Comparison of ENCODE assay signal across 21 cellular contexts in the genomic region with DNA sequence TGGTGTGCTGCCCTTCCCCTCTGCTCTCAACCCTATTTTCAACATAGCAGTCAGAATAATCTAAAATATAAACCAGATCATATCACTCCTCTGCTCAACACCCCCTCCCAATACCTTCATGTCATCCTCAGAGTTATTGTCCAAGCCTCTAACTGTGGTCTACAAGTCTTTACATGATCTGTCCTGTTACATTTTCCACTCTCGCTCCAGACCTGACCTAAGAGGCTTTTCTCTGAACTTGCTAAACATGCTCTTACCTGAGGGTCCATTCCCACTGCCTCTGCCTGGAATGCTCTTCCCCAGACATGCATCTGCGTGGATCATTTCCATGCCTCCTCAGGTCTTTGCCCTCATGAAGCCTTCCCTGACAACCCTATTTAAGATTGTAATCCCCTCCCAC. TPM values are rescaled to one million over a fixed set of nuclear protein-coding genes. Genes with fewer than 3 reads are reported as not detected.
DNase-seq lines count a peak whose midpoint lies in the region; ATAC-seq and TF ChIP-seq lines count a peak whose summit lies in the region.
"Had no signal": no experiment of that assay in that cellular context is flagged by ENCODE, and none has a peak within 500 bp of the region (broad histone marks: within the 10 kb centered on the region; RNA-seq: fewer than 3 reads in every experiment).

No MANE protein-coding gene starts in this region.

- H3K4me2 ChIP-seq in osteoblast (ENCODE audit: insufficient read depth, low read length): no peak overlapping the region

- no peak overlapping the region for H2AFZ ChIP-seq in osteoblast (ENCODE audit: low read length)

- H3K27ac ChIP-seq in cardiac muscle cell (peak overlapping the region; percentile 77), foreskin keratinocyte (no peak overlapping the region), osteoblast (ENCODE audit: low read depth, low read length) (no peak overlapping the region), tibial nerve (peak overlapping the region in 1 of 4 donors; percentile 37)
- H3K27ac ChIP-seq: C4-2B, epithelial cell of prostate, left lung, thoracic aorta had no signal

- H3K9me3 ChIP-seq in cardiac muscle cell (ENCODE audit: low read depth) (no peaks in the 10 kb centered on the region), osteoblast (ENCODE audit: low read depth, low read length) (no peaks in the 10 kb centered on the region), tibial nerve (no peaks in the 10 kb centered on the region)
- H3K9me3 ChIP-seq: left lung, MG63, thoracic aorta had no signal

- H4K20me1 ChIP-seq in osteoblast (ENCODE audit: insufficient read depth, low read length): no peaks in the 10 kb centered on the region

- ATAC-seq in HG03432 (IDR thresholded peaks at IDR 0.05; ENCODE audit: unreplicated experiment) (peak; percentile 2), foreskin keratinocyte (peak; percentile 10), GM21390 (IDR thresholded peaks at IDR 0.05; ENCODE audit: unreplicated experiment) (no peak)

- no peaks in the 10 kb centered on the region for H3K79me2 ChIP-seq in osteoblast (ENCODE audit: insufficient read depth, low read length)

- no peak overlapping the region for H3K4me3 ChIP-seq in cardiac muscle cell
- H3K4me3 ChIP-seq in osteoblast (ENCODE audit: insufficient read depth, low read length): no peak overlapping the region
- no peak overlapping the region for H3K4me3 ChIP-seq in tibial nerve
- H3K4me3 ChIP-seq: left lung, MG63, thoracic aorta had no signal

- no peak for DNase-seq in cardiac muscle cell (ENCODE audit: low read depth in 1 of 2, low spot score in 1 of 2)
- no peak for DNase-seq in cardiac septum (ENCODE audit: low spot score)
- DNase-seq in foreskin keratinocyte: peak; percentile 35 to 61
- no peak for DNase-seq in osteoblast (ENCODE audit: insufficient read length, low spot score, missing footprints)
- DNase-seq in Ammon's horn (ENCODE audit: low spot score): no peak
- no peak for DNase-seq in tibial nerve (ENCODE audit: low spot score in 2 of 2)
- DNase-seq: activated CD4-positive, alpha-beta memory T cell treated with anti-CD3 and anti-CD28 coated beads, Interleukin-2, amount 10 ng/mL, durations not matched to agents 7 days and 5 days; activated T-cell treated with anti-CD3 and anti-CD28 coated beads, Interleukin-2, amount 50 U/mL, for 48 hours; dermis blood vessel endothelial cell; DMS153; left lung; MG63; NCI-H187 treated with DMSO at 0.1 percent for 48 hours; stimulated activated CD4-positive, alpha-beta T cell treated with anti-CD3 and anti-CD28 coated beads, Interleukin-2, amount 100 ng/mL, for 48 hours; T-helper 17 cell had no signal

- peaks cover 69% of the 10 kb centered on the region for H3K4me1 ChIP-seq in cardiac muscle cell (ENCODE audit: low read depth)
- no peaks in the 10 kb centered on the region for H3K4me1 ChIP-seq in foreskin keratinocyte
- peaks cover 17% of the 10 kb centered on the region for H3K4me1 ChIP-seq in osteoblast (ENCODE audit: insufficient read depth, low read length)
- peaks cover 0 to 11% (median 0%) of the 10 kb centered on the region in 4 donors for H3K4me1 ChIP-seq in tibial nerve

- TF ChIP-seq POLR2A in tibial nerve (IDR thresholded peaks at IDR 0.05): no peak

- TF ChIP-seq EP300 in tibial nerve (IDR thresholded peaks at IDR 0.05): no peak

- no peaks in the 10 kb centered on the region for H3K27me3 ChIP-seq in cardiac muscle cell
- H3K27me3 ChIP-seq in foreskin keratinocyte: no peaks in the 10 kb centered on the region
- no peaks in the 10 kb centered on the region for H3K27me3 ChIP-seq in osteoblast (ENCODE audit: insufficient read depth, low read length)
- no peaks in the 10 kb centered on the region for H3K27me3 ChIP-seq in tibial nerve
- H3K27me3 ChIP-seq: left lung, MG63 had no signal

- no peaks in the 10 kb centered on the region for H3K36me3 ChIP-seq in cardiac muscle cell
- no peaks in the 10 kb centered on the region for H3K36me3 ChIP-seq in osteoblast (ENCODE audit: insufficient read depth, low read length)
- H3K36me3 ChIP-seq in tibial nerve: peaks cover 0 to 25% (median 0%) of the 10 kb centered on the region in 3 donors
- H3K36me3 ChIP-seq: MG63 had no signal

- no peak for TF ChIP-seq CTCF in cardiac muscle cell (IDR thresholded peaks at IDR 0.05; ENCODE audit: low read depth, low read length)
- TF ChIP-seq CTCF in foreskin keratinocyte (conservative IDR thresholded peaks at IDR 0.05): no peak
- no peak for TF ChIP-seq CTCF in osteoblast (IDR thresholded peaks at IDR 0.05; ENCODE audit: extremely low read depth, low read depth, low read length)
- TF ChIP-seq CTCF in tibial nerve (IDR thresholded peaks at IDR 0.05): no peak

- 90 to 94% methylated on average over 2 of the region's 2 CpGs for WGBS in tibial nerve, 2 donors

- intact Hi-C loops in cardiac septum (cut with DNase I): no loop called here

RNA-seq across cellular contexts. Expression of a gene that starts 12.0 kb away (rescaled TPM):
- total RNA-seq in cardiac muscle cell (10.9 and 16.0 TPM in 2 replicates), cardiac septum (16.8 TPM), foreskin keratinocyte (0.21 and 0.44 TPM in 2 replicates), osteoblast (2.1 and 2.5 TPM in 2 replicates), tibial nerve (10 to 100 TPM in 1 of 4 donors, 1 to 10 TPM in 3; 2.4 to 11.1 (median 2.9) TPM)
- polyA plus RNA-seq in cardiac muscle cell (17.7 and 43.6 TPM in 2 replicates), foreskin keratinocyte (0.18 and 0.28 TPM in 2 replicates)
- total RNA-seq: A172 had no signal

RNA-seq across cellular contexts. Expression of a gene that starts 28.5 kb away (rescaled TPM):
- total RNA-seq in cardiac muscle cell: 61.7 and 78.0 TPM in 2 replicates
- 187 and 193 TPM in 2 replicates for polyA plus RNA-seq in cardiac muscle cell
- total RNA-seq in cardiac septum: 27.1 TPM
- 16.5 and 24.7 TPM in 2 replicates for total RNA-seq in foreskin keratinocyte
- polyA plus RNA-seq in foreskin keratinocyte: 13.7 and 18.0 TPM in 2 replicates
- total RNA-seq in osteoblast: 42.7 and 43.9 TPM in 2 replicates
- total RNA-seq in tibial nerve: 10 to 100 TPM; 10.3 to 28.6 (median 16.6) TPM

Comparison
In these comparisons a context has a peak if more than half of its experiments do, and no peak if none do; other contexts are left out.
1. DNase-seq: peak in foreskin keratinocyte (2 of 2); none in cardiac muscle cell (0 of 2), cardiac septum (single experiment), osteoblast (single experiment), Ammon's horn (single experiment) and tibial nerve (0 of 2).